In genomic region chr18:26470011-26470637, GRCh38 we compare ENCODE assay signal across 9 cellular contexts.
DNase-seq lines count a peak whose midpoint lies in the region; ATAC-seq and TF ChIP-seq lines count a peak whose summit lies in the region.
"Had no signal": no experiment of that assay in that cellular context is flagged by ENCODE, and none has a peak within 500 bp of the region (broad histone marks: within the 10 kb centered on the region; RNA-seq: fewer than 3 reads in every experiment).

No MANE protein-coding gene starts in this region.

- H3K36me3 Mint-ChIP-seq in CD14-positive monocyte: no peaks in the 10 kb centered on the region

- peaks cover 0 to 4% (median 0%) of the 10 kb centered on the region in 7 donors for H3K9me3 Mint-ChIP-seq in CD14-positive monocyte

- H3K27ac Mint-ChIP-seq in CD14-positive monocyte: peak overlapping the region in 1 of 7 donors; percentile 9
- H3K27ac Mint-ChIP-seq: B cell had no signal

- TF ChIP-seq CTCF in cardiac muscle cell (IDR thresholded peaks at IDR 0.05; ENCODE audit: low read depth, low read length) (no peak), upper lobe of right lung (IDR thresholded peaks at IDR 0.05) (no peak), CD14-positive monocyte (IDR thresholded peaks at IDR 0.05) (no peak)

- H3K4me3 ChIP-seq in cardiac muscle cell (no peak overlapping the region), upper lobe of right lung (no peak overlapping the region)

- H3K27me3 ChIP-seq in cardiac muscle cell (no peaks in the 10 kb centered on the region), upper lobe of right lung (no peaks in the 10 kb centered on the region)

- H3K4me1 ChIP-seq in cardiac muscle cell (ENCODE audit: low read depth) (peaks cover 19% of the 10 kb centered on the region), upper lobe of right lung (no peaks in the 10 kb centered on the region)

- peak overlapping the region; percentile 19 for H3K27ac ChIP-seq in cardiac muscle cell
- no peak overlapping the region for H3K27ac ChIP-seq in upper lobe of right lung

- ATAC-seq in HG03064 (IDR thresholded peaks at IDR 0.05; ENCODE audit: low read depth, unreplicated experiment) (peak; percentile 81), upper lobe of right lung (peak; percentile 19)

- H3K9me3 ChIP-seq in cardiac muscle cell (ENCODE audit: low read depth) (no peaks in the 10 kb centered on the region), upper lobe of right lung (no peaks in the 10 kb centered on the region)

- H3K27me3 Mint-ChIP-seq in CD14-positive monocyte (ENCODE audit: low read depth in 3 of 3): peaks cover 0 to 4% (median 1%) of the 10 kb centered on the region in 3 donors
- H3K27me3 Mint-ChIP-seq: B cell had no signal

- no peak overlapping the region for H3K4me3 Mint-ChIP-seq in CD14-positive monocyte
- H3K4me3 Mint-ChIP-seq: B cell had no signal

- H3K36me3 ChIP-seq in cardiac muscle cell (peaks cover under 1% of the 10 kb centered on the region), upper lobe of right lung (no peaks in the 10 kb centered on the region)

- DNase-seq in cardiac muscle cell (ENCODE audit: low read depth in 1 of 2, low spot score in 1 of 2) (peak in 1 of 2 donors; percentile 14), cardiac septum (ENCODE audit: low spot score) (no peak), NCI-H748 (lab: John Stamatoyannopoulos, UW; ENCODE audit: unreplicated experiment) (peak; percentile 96), upper lobe of right lung (no peak), CD14-positive monocyte (ENCODE audit: low spot score) (no peak), UCSD-AML1 (lab: John Stamatoyannopoulos, UW; ENCODE audit: unreplicated experiment) (no peak)
- DNase-seq in stimulated activated CD8-positive, alpha-beta memory T cell treated with anti-CD3 and anti-CD28 coated beads, Interleukin-4, amount 100 ng/mL, for 48 hours: no peak

- intact Hi-C loops in cardiac septum (cut with DNase I) (no loop called here), upper lobe of right lung (cut with DNase I) (no loop called here), CD14-positive monocyte (cut with micrococcal nuclease) (no loop called here)

- no peaks in the 10 kb centered on the region for H3K4me1 Mint-ChIP-seq in CD14-positive monocyte
